Comparison of ENCODE assay signal across 24 cellular contexts in the genomic region with DNA sequence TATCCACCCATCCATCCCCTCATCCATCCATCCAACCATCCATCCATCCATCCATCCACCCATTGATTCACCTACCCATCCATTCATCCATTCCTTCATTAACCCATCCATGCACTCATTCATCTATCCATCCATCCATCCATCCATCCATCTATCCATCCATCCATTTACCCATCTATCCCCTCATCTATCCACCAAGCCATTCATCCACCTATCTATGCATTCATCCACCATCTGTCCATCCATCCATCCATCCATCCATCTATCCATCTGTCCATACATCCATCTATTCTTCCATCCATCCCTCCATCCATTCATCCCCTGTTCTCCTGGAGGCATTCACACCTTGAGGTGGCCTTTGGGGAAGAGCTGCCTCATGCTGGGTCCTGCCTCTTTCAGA.
"Had no signal": no experiment of that assay in that cellular context is flagged by ENCODE, and none has a peak within 500 bp of the region (broad histone marks: within the 10 kb centered on the region; RNA-seq: fewer than 3 reads in every experiment).

No MANE protein-coding gene starts in this region.

- H3K27ac ChIP-seq: hepatocyte, neural progenitor cell, neutrophil, parathyroid adenoma, right lobe of liver had no signal

- ATAC-seq: natural killer cell; right lobe of liver; stimulated activated memory B cell treated with anti-CD40 and anti-IgM and Interleukin-4, amounts not matched to agents 10 μg/mL and 1 μg/mL and 100 μg/mL, for 72 hours; stimulated activated naive CD8-positive, alpha-beta T cell treated with anti-CD3 and anti-CD28 coated beads, Interleukin-15, amount 100 ng/mL, for 72 hours had no signal

- H3K4me3 ChIP-seq: hepatocyte, left ventricle myocardium inferior, lung, neural progenitor cell, right atrium auricular region, right lobe of liver, smooth muscle cell, testis, vagina had no signal

- DNase-seq: islet precursor cell; left ventricle myocardium inferior; mesendoderm; naive B cell; natural killer cell; nephron progenitor cell; occipital lobe; right lobe of liver; stimulated activated CD4-positive, alpha-beta T cell treated with anti-CD3 and anti-CD28 coated beads, Interleukin-1b, Interleukin-23, amount 100 ng/mL, for 48 hours; stimulated activated CD4-positive, alpha-beta T cell treated with anti-CD3 and anti-CD28 coated beads, Interleukin-2, amount 100 ng/mL, for 48 hours; stimulated activated CD4-positive, alpha-beta T cell treated with anti-CD3 and anti-CD28 coated beads, Interleukin-4, amount 100 ng/mL, for 4 hours; stimulated activated CD8-positive, alpha-beta memory T cell treated with anti-CD3 and anti-CD28 coated beads, Interleukin-4, amount 100 ng/mL, for 48 hours; stimulated activated naive CD4-positive, alpha-beta T cell treated with Interleukin-2 at 50 U/mL for 16 hours; stimulated activated naive CD8-positive, alpha-beta T cell treated with anti-CD3 and anti-CD28 coated beads, Interleukin-15, amount 100 ng/mL, for 72 hours; testis had no signal
